In the genomic region with DNA sequence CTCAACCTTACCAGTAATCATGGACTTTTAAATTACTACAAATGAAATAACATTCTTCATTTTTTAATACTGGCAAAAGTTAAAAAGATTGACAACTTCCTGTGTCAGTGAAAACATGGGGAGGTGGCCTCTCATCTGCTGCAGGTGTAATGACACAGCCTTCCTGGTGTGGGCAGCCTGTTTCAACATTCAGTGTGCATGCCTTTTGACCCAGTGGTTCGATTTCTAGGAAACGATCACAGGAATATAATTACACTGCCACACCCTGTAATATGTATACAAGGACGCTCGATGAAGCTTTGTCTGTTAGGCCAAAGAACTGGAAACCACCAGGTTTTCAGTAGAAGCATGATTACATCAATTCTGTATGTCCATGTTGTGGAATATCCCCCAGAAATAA, we compare ENCODE assay signal across 11 cellular contexts.
DNase-seq lines count a peak whose midpoint lies in the region; ATAC-seq, FAIRE-seq and TF ChIP-seq lines count a peak whose summit lies in the region.
"Had no signal": no experiment of that assay in that cellular context is flagged by ENCODE, and none has a peak within 500 bp of the region (broad histone marks: within the 10 kb centered on the region; RNA-seq: fewer than 3 reads in every experiment).

No MANE protein-coding gene starts in this region.

- peak; percentile 7 for TF ChIP-seq EP300 in transverse colon (IDR thresholded peaks at IDR 0.05; ENCODE audit: low read depth)

- H3K4me3 Mint-ChIP-seq in activated CD4-positive, alpha-beta memory T cell treated with anti-CD3 and anti-CD28 coated beads, Interleukin-2, amount 10 ng/mL, durations not matched to agents 7 days and 5 days = no peak overlapping the region
- H3K4me3 Mint-ChIP-seq: naive B cell had no signal

- peak overlapping the region; percentile 85 for H3K27ac Mint-ChIP-seq in activated CD4-positive, alpha-beta memory T cell treated with anti-CD3 and anti-CD28 coated beads, Interleukin-2, amount 10 ng/mL, durations not matched to agents 7 days and 5 days

- H3K9me3 ChIP-seq in keratinocyte (ENCODE audit: control insufficient read depth, low read depth, low read length) = no peaks in the 10 kb centered on the region
- no peaks in the 10 kb centered on the region for H3K9me3 ChIP-seq in transverse colon

- POLR2A ChIA-PET in activated CD4-positive, alpha-beta memory T cell treated with anti-CD3 and anti-CD28 coated beads, Interleukin-2, amount 10 ng/mL, durations not matched to agents 7 days and 5 days (lab: Charles Lee) = interaction anchor here (0.6 to 1.5 kb wide), 4 partner anchors 68 to 286 kb away, joined by 3 to 6 read pairs (median 4); no protein-coding TSS in a partner anchor

- H3K4me3 ChIP-seq in keratinocyte (ENCODE audit: control insufficient read depth in 2 of 3, extremely low read depth in 1 of 3, insufficient read depth in 2 of 3, low read depth in 1 of 3, low read length in 3 of 3) (no peak overlapping the region), transverse colon (no peak overlapping the region)

- no peak overlapping the region for H2AFZ ChIP-seq in keratinocyte (ENCODE audit: control insufficient read depth, low read length)

- CTCF ChIA-PET in activated CD4-positive, alpha-beta memory T cell treated with anti-CD3 and anti-CD28 coated beads, Interleukin-2, amount 10 ng/mL, durations not matched to agents 7 days and 5 days (lab: Charles Lee) = interaction anchor here (0.6 to 5.5 kb wide), 11 partner anchors 14 to 440 kb away, joined by 3 to 69 read pairs (median 3); no protein-coding TSS in a partner anchor

- no peaks in the 10 kb centered on the region for H3K27me3 Mint-ChIP-seq in activated CD4-positive, alpha-beta memory T cell treated with anti-CD3 and anti-CD28 coated beads, Interleukin-2, amount 10 ng/mL, durations not matched to agents 7 days and 5 days
- H3K27me3 Mint-ChIP-seq: naive B cell had no signal

- peaks cover 2% of the 10 kb centered on the region for H3K4me1 ChIP-seq in keratinocyte (ENCODE audit: control insufficient read depth, extremely low read depth, insufficient read depth, low read length)
- H3K4me1 ChIP-seq in transverse colon = peaks cover 0 to 9% (median 6%) of the 10 kb centered on the region in 4 donors

- DNase-seq in DMS 273 (lab: John Stamatoyannopoulos, UW; ENCODE audit: unreplicated experiment) (peak; percentile 55), DMS 273 treated with DMSO at 0.1 percent for 48 hours (lab: John Stamatoyannopoulos, UW) (no peak), NCI-H1436 treated with DMSO at 0.1 percent for 48 hours (lab: John Stamatoyannopoulos, UW) (peak; percentile 12), keratinocyte (ENCODE audit: low read depth, low spot score) (no peak), transverse colon (peak; percentile 79), retina (no peak)
- peak; percentile 80 for DNase-seq in activated CD4-positive, alpha-beta memory T cell treated with anti-CD3 and anti-CD28 coated beads, Interleukin-2, amount 10 ng/mL, durations not matched to agents 7 days and 5 days
- DNase-seq: naive B cell had no signal

- H3K36me3 Mint-ChIP-seq in activated CD4-positive, alpha-beta memory T cell treated with anti-CD3 and anti-CD28 coated beads, Interleukin-2, amount 10 ng/mL, durations not matched to agents 7 days and 5 days (ENCODE audit: low read depth) = peaks cover 2% of the 10 kb centered on the region

- dilution Hi-C loops in keratinocyte (cut with MboI; ENCODE audit: extremely low pct_ligation_motif_present, low sequenced_read_pairs) = no loop called here

- no peaks in the 10 kb centered on the region for H4K20me1 ChIP-seq in keratinocyte (ENCODE audit: control insufficient read depth, extremely low read depth, insufficient read depth, low read length)

- TF ChIP-seq CTCF in keratinocyte (optimal IDR thresholded peaks at IDR 0.05 in 1 of 3, IDR thresholded peaks at IDR 0.05 in 1 of 3, conservative IDR thresholded peaks at IDR 0.05 in 1 of 3; ENCODE audit: extremely low read depth in 1 of 3, insufficient read depth in 2 of 3, low read length in 3 of 3) = peak; percentile 36 to 61 (median 49)
- peak; percentile 31 to 84 (median 52) for TF ChIP-seq CTCF in transverse colon (IDR thresholded peaks at IDR 0.05)

- no peak overlapping the region for H3K4me2 ChIP-seq in keratinocyte (ENCODE audit: control insufficient read depth, extremely low read depth, insufficient read depth, low read depth, low read length)

- WGBS in transverse colon (ENCODE audit: low coverage in 1 of 2), 2 donors = 20 to 30% methylated on average over 2 to 4 of the region's 4 CpGs

- H3K27ac ChIP-seq in keratinocyte (ENCODE audit: control insufficient read depth, insufficient read depth, low read length) (no peak overlapping the region), transverse colon (peak overlapping the region; percentile 60 to 78 (median 76))

- H3K4me1 Mint-ChIP-seq in activated CD4-positive, alpha-beta memory T cell treated with anti-CD3 and anti-CD28 coated beads, Interleukin-2, amount 10 ng/mL, durations not matched to agents 7 days and 5 days = peaks cover 31% of the 10 kb centered on the region
- H3K4me1 Mint-ChIP-seq: naive B cell had no signal

- ATAC-seq in HG03039 (IDR thresholded peaks at IDR 0.05; ENCODE audit: unreplicated experiment) = no peak

- H3K36me3 ChIP-seq in keratinocyte (ENCODE audit: control insufficient read depth in 2 of 2, extremely low read depth in 1 of 2, insufficient read depth in 2 of 2, low read length in 2 of 2) (no peaks in the 10 kb centered on the region), transverse colon (no peaks in the 10 kb centered on the region)

- no peaks in the 10 kb centered on the region for H3K9me3 Mint-ChIP-seq in activated CD4-positive, alpha-beta memory T cell treated with anti-CD3 and anti-CD28 coated beads, Interleukin-2, amount 10 ng/mL, durations not matched to agents 7 days and 5 days
- H3K9me3 Mint-ChIP-seq: naive B cell had no signal

- H3K9me1 ChIP-seq in keratinocyte (ENCODE audit: control insufficient read depth, extremely low read depth, insufficient read depth, low read length) = no peaks in the 10 kb centered on the region

- in situ Hi-C loops in transverse colon (cut with MboI; ENCODE audit: low pct_ligation_motif_present in 1 of 4, low pct_unique_long_range_greater_than_20kb in 1 of 4, low sequenced_read_pairs in 3 of 4) = loop anchor here in 1 of 4 donors (10.0 kb wide), 1 partner anchor 68 kb away; no protein-coding TSS in a partner anchor

- H3K9ac ChIP-seq in keratinocyte (ENCODE audit: control insufficient read depth, extremely low read depth, insufficient read depth, low read length) = no peak overlapping the region

- no peak for TF ChIP-seq POLR2A in transverse colon (IDR thresholded peaks at IDR 0.05)

- FAIRE-seq in keratinocyte (lab: Jason Lieb, UNC) = no peak
- FAIRE-seq: A204.1, TTC549 had no signal

- intact Hi-C loops in transverse colon (cut with DNase I; ENCODE audit: low total_unique reads) = no loop called here

- H3K79me2 ChIP-seq in keratinocyte (ENCODE audit: control insufficient read depth, insufficient read depth, low read length) = no peaks in the 10 kb centered on the region

- H3K27me3 ChIP-seq in keratinocyte (ENCODE audit: control insufficient read depth, extremely low read depth, insufficient read depth, low read length) (peaks cover 2% of the 10 kb centered on the region), transverse colon (no peaks in the 10 kb centered on the region)

Comparison
In these comparisons a context has a peak if more than half of its experiments do, and no peak if none do; other contexts are left out.
1. DNase-seq: peak in DMS 273 (single experiment), NCI-H1436 treated with DMSO at 0.1 percent for 48 hours (single experiment), activated CD4-positive, alpha-beta memory T cell treated with anti-CD3 and anti-CD28 coated beads, Interleukin-2, amount 10 ng/mL, durations not matched to agents 7 days and 5 days (single experiment) and transverse colon (single experiment); none in DMS 273 treated with DMSO at 0.1 percent for 48 hours (single experiment), keratinocyte (single experiment) and retina (single experiment).